Comparison of ENCODE assay signal across 8 cellular contexts in the genomic region with DNA sequence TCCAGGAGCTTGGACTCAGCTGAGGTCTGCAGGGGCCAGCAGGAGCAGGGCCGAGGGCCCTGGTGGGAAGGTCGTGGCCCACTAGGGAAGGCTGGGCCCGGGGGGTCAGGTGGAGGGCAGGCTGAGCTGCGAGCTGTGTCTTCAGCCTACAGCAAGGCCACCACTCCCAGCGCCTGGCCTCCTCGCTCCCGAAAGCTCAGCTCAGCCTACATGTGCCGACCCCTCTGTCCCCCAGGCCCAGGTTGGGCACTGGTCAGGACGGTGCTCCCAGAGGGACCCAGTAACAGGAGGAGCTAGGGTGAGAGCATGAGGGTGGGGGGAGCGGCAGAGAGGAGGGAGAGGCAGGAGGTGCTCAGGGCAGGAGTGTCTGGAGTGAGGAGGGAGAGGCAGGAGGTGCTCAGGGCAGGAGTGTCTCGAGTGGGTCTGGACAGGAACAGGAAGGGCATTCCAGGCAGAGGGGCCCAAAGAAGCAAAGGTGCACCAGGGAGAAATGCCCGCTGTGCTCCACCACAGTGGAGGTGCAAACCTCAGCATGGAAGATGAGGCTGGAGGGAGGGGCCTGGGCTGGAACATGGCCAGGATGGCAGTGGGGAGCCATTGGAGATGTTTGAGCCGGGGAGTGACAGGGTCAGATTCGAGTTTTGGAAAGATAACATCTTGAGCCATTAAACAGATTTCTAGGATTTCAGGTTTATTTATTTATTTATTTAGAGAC. TPM values are rescaled to one million over a fixed set of nuclear protein-coding genes. Genes with fewer than 3 reads are reported as not detected.
DNase-seq lines count a peak whose midpoint lies in the region; ATAC-seq and TF ChIP-seq lines count a peak whose summit lies in the region.

No MANE protein-coding gene starts in this region.

- peak overlapping the region; percentile 81 to 89 (median 86) for H3K27ac ChIP-seq in upper lobe of left lung

- H3K27me3 Mint-ChIP-seq in activated naive CD4-positive, alpha-beta T cell treated with anti-CD3 and anti-CD28 coated beads for 36 hours (ENCODE audit: low read depth), result peaks cover 2% of the 10 kb centered on the region
- peaks cover 54% of the 10 kb centered on the region for H3K27me3 Mint-ChIP-seq in brain

- TF ChIP-seq POLR2A in upper lobe of left lung (IDR thresholded peaks at IDR 0.05), result no peak

- intact Hi-C loops in activated naive CD4-positive, alpha-beta T cell treated with anti-CD3 and anti-CD28 coated beads for 36 hours (cut with micrococcal nuclease), result loop anchor here (5.0 kb wide), 3 partner anchors 73 to 108 kb away; partner anchors contain the start of genes JAG2 and NUDT14

- H3K4me3 Mint-ChIP-seq in activated naive CD4-positive, alpha-beta T cell treated with anti-CD3 and anti-CD28 coated beads for 36 hours, result peak overlapping the region; percentile 76
- H3K4me3 Mint-ChIP-seq in brain, result peak overlapping the region; percentile 70 to 76 (median 74)

- WGBS in upper lobe of left lung, 2 donors, result 59 to 72% methylated on average over 6 to 14 of the region's 14 CpGs

- CTCF ChIA-PET in activated naive CD4-positive, alpha-beta T cell treated with anti-CD3 and anti-CD28 coated beads for 36 hours (lab: Charles Lee), result interaction anchor here (0.8 to 1.4 kb wide), 4 partner anchors 7 to 118 kb away, joined by 3 to 5 read pairs (median 4); no protein-coding TSS in a partner anchor

- no peaks in the 10 kb centered on the region for H3K9me3 ChIP-seq in upper lobe of left lung

- H3K9me3 Mint-ChIP-seq in activated naive CD4-positive, alpha-beta T cell treated with anti-CD3 and anti-CD28 coated beads for 36 hours, result no peaks in the 10 kb centered on the region
- H3K9me3 Mint-ChIP-seq in brain, result peaks cover 5 to 7% (median 7%) of the 10 kb centered on the region in 5 experiments

- no peak for DNase-seq in activated naive CD4-positive, alpha-beta T cell treated with anti-CD3 and anti-CD28 coated beads for 36 hours
- no peak for DNase-seq in activated naive CD4-positive, alpha-beta T cell treated with Interleukin-2 at 50 U/mL for 16 hours
- DNase-seq in mesenteric fat pad (ENCODE audit: low spot score) (peak; percentile 85), upper lobe of left lung (peak in 1 of 2 donors; percentile 48), NCI-H526 (lab: John Stamatoyannopoulos, UW) (no peak)

- TF ChIP-seq CTCF in brain (conservative IDR thresholded peaks at IDR 0.05) (no peak), upper lobe of left lung (IDR thresholded peaks at IDR 0.05) (no peak)

- peak overlapping the region; percentile 59 for H3K27ac Mint-ChIP-seq in activated naive CD4-positive, alpha-beta T cell treated with anti-CD3 and anti-CD28 coated beads for 36 hours
- peak overlapping the region in 2 of 5 experiments; percentile 45 to 46 for H3K27ac Mint-ChIP-seq in brain

- ATAC-seq in upper lobe of left lung (ENCODE audit: low FRiP score in 2 of 2) (no peak), GM21528 (IDR thresholded peaks at IDR 0.05; ENCODE audit: low FRiP score, unreplicated experiment) (no peak), HG03196 (IDR thresholded peaks at IDR 0.05; ENCODE audit: unreplicated experiment) (no peak)

- H3K4me1 Mint-ChIP-seq in activated naive CD4-positive, alpha-beta T cell treated with anti-CD3 and anti-CD28 coated beads for 36 hours (ENCODE audit: low read depth), result peaks cover 11% of the 10 kb centered on the region
- H3K4me1 Mint-ChIP-seq in brain, result peaks cover 17% of the 10 kb centered on the region

- no peaks in the 10 kb centered on the region for H3K36me3 ChIP-seq in upper lobe of left lung

- peaks cover 34 to 48% (median 42%) of the 10 kb centered on the region in 4 donors for H3K4me1 ChIP-seq in upper lobe of left lung

- H3K27me3 ChIP-seq in upper lobe of left lung, result peaks cover 0 to 8% (median 0%) of the 10 kb centered on the region in 4 donors

- no peaks in the 10 kb centered on the region for H3K36me3 Mint-ChIP-seq in activated naive CD4-positive, alpha-beta T cell treated with anti-CD3 and anti-CD28 coated beads for 36 hours (ENCODE audit: low read depth)
- H3K36me3 Mint-ChIP-seq in brain, result no peaks in the 10 kb centered on the region

- TF ChIP-seq EP300 in upper lobe of left lung (IDR thresholded peaks at IDR 0.05), result no peak

- peak overlapping the region; percentile 14 to 76 (median 65) for H3K4me3 ChIP-seq in upper lobe of left lung

RNA-seq across cellular contexts. Expression of gene GPR132, which starts 29.1 kb away (rescaled TPM):
- 10 to 100 TPM; 11.3 to 15.3 TPM for total RNA-seq in activated naive CD4-positive, alpha-beta T cell treated with anti-CD3 and anti-CD28 coated beads for 36 hours
- polyA plus RNA-seq in brain (ENCODE audit: insufficient read depth, low read depth, low replicate concordance), result 0.14 TPM
- 4.5 TPM for total RNA-seq in mesenteric fat pad
- total RNA-seq in upper lobe of left lung, result 10 to 100 TPM in 1 of 6 donors, 1 to 10 TPM in 5; 3.0 to 14.7 (median 7.0) TPM
